ENCODE assay signal across 1 cellular context in genomic region chr5:151483647-151484046, GRCh38.
TF ChIP-seq lines count a peak whose summit lies in the region.

No MANE protein-coding gene starts in this region.

TF ChIP-seq in GM23338, 12 proteins besides CTCF, POLR2A, EP300 and RAD21 (continued from another document):
- TF ChIP-seq REST (IDR thresholded peaks at IDR 0.05; ENCODE audit: unreplicated experiment) (no peak), CREB1 (CRISPR knock-in tag; IDR thresholded peaks at IDR 0.05; ENCODE audit: low read depth) (no peak), ZNF331 (CRISPR knock-in tag; IDR thresholded peaks at IDR 0.05; ENCODE audit: low read depth) (no peak), ZNF462 (CRISPR knock-in tag; IDR thresholded peaks at IDR 0.05) (no peak), JUNB (IDR thresholded peaks at IDR 0.05; ENCODE audit: unreplicated experiment) (no peak), EZH2 (IDR thresholded peaks at IDR 0.05; ENCODE audit: low read depth, unreplicated experiment) (no peak), EZH2phosphoT487 (IDR thresholded peaks at IDR 0.05; ENCODE audit: unreplicated experiment) (no peak), ETS1 (IDR thresholded peaks at IDR 0.05) (no peak), STAT1 (IDR thresholded peaks at IDR 0.05; ENCODE audit: unreplicated experiment) (no peak), POLR2AphosphoS5 (IDR thresholded peaks at IDR 0.05; ENCODE audit: low read depth) (no peak)
TF ChIP-seq in GM23338: peak in this region for 0.
